1 cellular context compared by ENCODE assay signal in genomic region chr4:41144812-41145211, GRCh38.
TF ChIP-seq lines count a peak whose summit lies in the region.

No MANE protein-coding gene starts in this region.

TF ChIP-seq in GM23338, 12 proteins besides CTCF, POLR2A, EP300 and RAD21 (continued from another document):
- TF ChIP-seq ZNF462 (CRISPR knock-in tag; IDR thresholded peaks at IDR 0.05): no peak
- TF ChIP-seq STAT1 (IDR thresholded peaks at IDR 0.05; ENCODE audit: unreplicated experiment): no peak
TF ChIP-seq in GM23338: peak in this region for 0.
